ENCODE assay signal across 22 cellular contexts in the genomic region with DNA sequence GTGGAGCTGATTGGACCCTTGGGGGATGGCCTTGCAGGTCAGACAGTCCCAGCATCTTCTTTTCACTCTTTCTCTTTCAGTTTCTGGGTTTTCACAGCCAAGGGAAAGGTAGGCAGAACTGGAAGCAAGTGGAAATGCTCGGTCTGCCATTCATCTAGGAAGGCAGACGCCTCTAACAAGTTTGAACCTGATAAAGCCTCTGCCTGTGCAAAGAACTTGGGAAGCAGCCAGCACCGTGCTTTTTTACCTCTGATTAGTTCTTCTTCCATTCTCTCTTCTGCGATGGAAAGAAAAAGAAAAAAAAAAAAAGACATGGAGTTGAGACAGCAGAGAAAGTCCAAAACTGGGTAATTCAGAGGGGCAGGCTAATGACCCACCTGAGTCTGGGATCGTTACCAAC.
"Had no signal": no experiment of that assay in that cellular context is flagged by ENCODE, and none has a peak within 500 bp of the region (broad histone marks: within the 10 kb centered on the region; RNA-seq: fewer than 3 reads in every experiment).

No MANE protein-coding gene starts in this region.

- H3K9me3 ChIP-seq: lower lobe of right lung, neutrophil, pancreas, right lobe of liver, transverse colon, upper lobe of right lung had no signal

- DNase-seq: effector CD8-positive, alpha-beta T cell; endodermal cell; esophagus squamous epithelium; left ventricle myocardium superior; lower lobe of right lung; naive thymus-derived CD8-positive, alpha-beta T cell; nephron progenitor cell; pancreas; right lobe of liver; small intestine; stimulated activated CD4-positive, alpha-beta T cell treated with anti-CD3 and anti-CD28 coated beads, Interleukin-15, amount 100 ng/mL, for 24 hours; stimulated activated CD4-positive, alpha-beta T cell treated with anti-CD3 and anti-CD28 coated beads, Interleukin-2, amount 100 ng/mL, for 48 hours; stimulated activated CD8-positive, alpha-beta memory T cell treated with anti-CD3 and anti-CD28 coated beads, Interleukin-4, amount 100 ng/mL, for 48 hours; stimulated activated naive CD4-positive, alpha-beta T cell; stimulated activated naive CD8-positive, alpha-beta T cell treated with anti-CD3 and anti-CD28 coated beads, Interleukin-15, amount 100 ng/mL, for 72 hours; transverse colon; upper lobe of right lung; uterus had no signal

- H3K4me3 Mint-ChIP-seq: dendritic cell treated with granulocyte-macrophage colony-stimulating factor and Interleukin-4, amounts not matched to agents 40 ng/mL and 50 ng/mL, for 4 days; endodermal cell; naive thymus-derived CD8-positive, alpha-beta T cell; nephron progenitor cell; stimulated activated naive CD8-positive, alpha-beta T cell treated with anti-CD3 and anti-CD28 coated beads, Interleukin-15, amount 100 ng/mL, for 72 hours had no signal

- ATAC-seq: left ventricle myocardium superior; lower lobe of right lung; naive thymus-derived CD8-positive, alpha-beta T cell; pancreas; right lobe of liver; stimulated activated naive CD8-positive, alpha-beta T cell treated with anti-CD3 and anti-CD28 coated beads, Interleukin-15, amount 100 ng/mL, for 72 hours; upper lobe of right lung had no signal

- H3K4me3 ChIP-seq: esophagus squamous epithelium, lower lobe of right lung, pancreas, right lobe of liver, suprapubic skin, transverse colon, upper lobe of right lung, uterus had no signal

- H3K36me3 Mint-ChIP-seq: naive thymus-derived CD8-positive, alpha-beta T cell had no signal

- H3K27ac Mint-ChIP-seq: dendritic cell treated with granulocyte-macrophage colony-stimulating factor and Interleukin-4, amounts not matched to agents 40 ng/mL and 50 ng/mL, for 4 days; endodermal cell; naive thymus-derived CD8-positive, alpha-beta T cell; nephron progenitor cell; progenitor cell of endocrine pancreas; stimulated activated naive CD8-positive, alpha-beta T cell treated with anti-CD3 and anti-CD28 coated beads, Interleukin-15, amount 100 ng/mL, for 72 hours had no signal

- H3K27me3 Mint-ChIP-seq: dendritic cell treated with granulocyte-macrophage colony-stimulating factor and Interleukin-4, amounts not matched to agents 40 ng/mL and 50 ng/mL, for 4 days; naive thymus-derived CD8-positive, alpha-beta T cell; stimulated activated naive CD8-positive, alpha-beta T cell treated with anti-CD3 and anti-CD28 coated beads, Interleukin-15, amount 100 ng/mL, for 72 hours had no signal

- H3K4me1 Mint-ChIP-seq: endodermal cell; naive thymus-derived CD8-positive, alpha-beta T cell; nephron progenitor cell; stimulated activated naive CD8-positive, alpha-beta T cell treated with anti-CD3 and anti-CD28 coated beads, Interleukin-15, amount 100 ng/mL, for 72 hours had no signal
